27 cellular contexts compared by ENCODE assay signal in the genomic region with DNA sequence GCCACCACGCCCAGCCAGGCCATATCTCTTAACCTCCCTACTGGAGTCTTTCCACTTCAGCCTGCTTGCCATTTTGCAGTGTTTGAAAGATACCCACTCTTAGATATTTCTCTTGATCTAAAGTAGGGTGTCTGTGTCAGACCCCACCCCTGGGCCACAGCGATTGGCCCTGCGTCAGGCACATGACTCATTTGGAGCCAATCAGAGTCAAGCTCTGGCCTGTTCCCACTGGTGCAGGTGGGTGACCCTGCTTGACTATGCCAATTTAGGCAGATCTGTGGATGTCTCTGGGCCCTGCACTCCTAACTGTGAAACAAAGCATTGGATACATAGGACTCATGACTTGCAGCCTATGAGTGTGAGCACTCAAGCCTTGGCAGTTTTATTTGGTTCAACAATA. TPM values are rescaled to one million over a fixed set of nuclear protein-coding genes. Genes with fewer than 3 reads are reported as not detected.
DNase-seq lines count a peak whose midpoint lies in the region; ATAC-seq and TF ChIP-seq lines count a peak whose summit lies in the region.
"Had no signal": no experiment of that assay in that cellular context is flagged by ENCODE, and none has a peak within 500 bp of the region (broad histone marks: within the 10 kb centered on the region; RNA-seq: fewer than 3 reads in every experiment).

No MANE protein-coding gene starts in this region.

- H3K27ac Mint-ChIP-seq in WTC11: no peak overlapping the region
- no peak overlapping the region for H3K27ac Mint-ChIP-seq in memory B cell
- no peak overlapping the region for H3K27ac Mint-ChIP-seq in nephron progenitor cell
- H3K27ac Mint-ChIP-seq: mesothelial cell of epicardium; stimulated activated naive B cell treated with anti-CD40 and anti-IgM and Interleukin-4, amounts not matched to agents 10 μg/mL and 1 μg/mL and 100 μg/mL, for 72 hours had no signal

- H3K27ac ChIP-seq in uterus: no peak overlapping the region
- H3K27ac ChIP-seq: esophagus squamous epithelium, foreskin keratinocyte, left lung, PC-9 had no signal

- TF ChIP-seq CTCF in WTC11 (IDR thresholded peaks at IDR 0.05): no peak
- no peak for TF ChIP-seq CTCF in uterus (IDR thresholded peaks at IDR 0.05)
- TF ChIP-seq CTCF in nephron progenitor cell (IDR thresholded peaks at IDR 0.05): no peak

- H3K27me3 Mint-ChIP-seq in WTC11 (ENCODE audit: low read depth): peaks cover 4% of the 10 kb centered on the region; the same call in 1 of the 2 replicates
- peaks cover 19% of the 10 kb centered on the region for H3K27me3 Mint-ChIP-seq in memory B cell
- H3K27me3 Mint-ChIP-seq in nephron progenitor cell (ENCODE audit: low read depth, poor library complexity): no peaks in the 10 kb centered on the region

- H3K27me3 ChIP-seq in uterus: no peaks in the 10 kb centered on the region

- no peak overlapping the region for H3K4me3 ChIP-seq in uterus
- H3K4me3 ChIP-seq: esophagus squamous epithelium, HAP-1, left lung, PC-9 had no signal

- POLR2A ChIA-PET in WTC11 (lab: Charles Lee): no interaction called here

- H3K4me1 ChIP-seq in uterus: peaks cover 0 to 3% of the 10 kb centered on the region in 2 donors
- H3K4me1 ChIP-seq: foreskin keratinocyte, HAP-1, left lung had no signal

- no peaks in the 10 kb centered on the region for H3K36me3 Mint-ChIP-seq in WTC11
- no peaks in the 10 kb centered on the region for H3K36me3 Mint-ChIP-seq in memory B cell
- H3K36me3 Mint-ChIP-seq in nephron progenitor cell (ENCODE audit: low read depth): peaks cover 7% of the 10 kb centered on the region
- H3K36me3 Mint-ChIP-seq: mesothelial cell of epicardium; stimulated activated naive B cell treated with anti-CD40 and anti-IgM and Interleukin-4, amounts not matched to agents 10 μg/mL and 1 μg/mL and 100 μg/mL, for 72 hours had no signal

- H3K9me3 Mint-ChIP-seq in WTC11 (peaks cover 16% of the 10 kb centered on the region), memory B cell (no peaks in the 10 kb centered on the region), nephron progenitor cell (peaks cover 17% of the 10 kb centered on the region)
- H3K9me3 Mint-ChIP-seq: mesothelial cell of epicardium had no signal

- intact Hi-C loops in cardiac septum (cut with DNase I) (no loop called here), left ventricle myocardium superior (cut with micrococcal nuclease) (no loop called here), uterus (cut with DNase I; ENCODE audit: low total_unique reads) (no loop called here)

- no peaks in the 10 kb centered on the region for H3K9me3 ChIP-seq in uterus
- H3K9me3 ChIP-seq: esophagus squamous epithelium, HAP-1, left lung had no signal

- no peaks in the 10 kb centered on the region for H3K36me3 ChIP-seq in uterus
- H3K36me3 ChIP-seq: esophagus squamous epithelium, HAP-1, left lung had no signal

- no peak for TF ChIP-seq POLR2A in uterus (IDR thresholded peaks at IDR 0.05)

- ATAC-seq in left ventricle myocardium superior: no peak
- ATAC-seq in WTC11: no peak
- no peak for ATAC-seq in memory B cell (ENCODE audit: low read depth)
- no peak for ATAC-seq in HG02885 (IDR thresholded peaks at IDR 0.05; ENCODE audit: poor library complexity, unreplicated experiment)
- ATAC-seq: foreskin keratinocyte; left lung; SK-N-SH treated with all-trans-retinoic acid at 6 μM for 48 hours; stimulated activated naive B cell treated with anti-CD40 and anti-IgM and Interleukin-4, amounts not matched to agents 10 μg/mL and 1 μg/mL and 100 μg/mL, for 72 hours had no signal

- DNase-seq in cardiac septum (ENCODE audit: low spot score) (peak; percentile 69), left ventricle myocardium superior (no peak), WTC11 (ENCODE audit: low spot score) (no peak), memory B cell (ENCODE audit: low spot score in 2 of 2) (no peak), uterus (no peak), nephron progenitor cell (no peak)
- DNase-seq: activated CD4-positive, alpha-beta T cell treated with anti-CD3 and anti-CD28 coated beads for 48 hours; activated effector memory CD4-positive, alpha-beta T cell treated with anti-CD3 and anti-CD28 coated beads, Interleukin-2, amount 50 U/mL, for 16 hours; DMS153; esophagus squamous epithelium; foreskin keratinocyte; head of caudate nucleus; islet precursor cell; Kasumi-1; left lung; NCI-H1417 treated with DMSO at 0.1 percent for 48 hours; NCI-H2029 treated with DMSO at 0.1 percent for 48 hours; NCI-H526; PC-9; stimulated activated CD4-positive, alpha-beta T cell treated with anti-CD3 and anti-CD28 coated beads, Interleukin-4, amount 100 ng/mL, for 4 hours; stimulated activated naive B cell treated with anti-CD40 and anti-IgM and Interleukin-4, amounts not matched to agents 10 μg/mL and 1 μg/mL and 100 μg/mL, for 72 hours; substantia nigra; T-helper 9 cell had no signal

- CTCF ChIA-PET in WTC11 (lab: Charles Lee): no interaction called here

- H3K4me1 Mint-ChIP-seq in WTC11: no peaks in the 10 kb centered on the region
- peaks cover 5% of the 10 kb centered on the region for H3K4me1 Mint-ChIP-seq in memory B cell
- peaks cover 29% of the 10 kb centered on the region for H3K4me1 Mint-ChIP-seq in nephron progenitor cell

- no peak overlapping the region for H3K4me3 Mint-ChIP-seq in WTC11
- peak overlapping the region; percentile 34 for H3K4me3 Mint-ChIP-seq in memory B cell
- no peak overlapping the region for H3K4me3 Mint-ChIP-seq in nephron progenitor cell
- H3K4me3 Mint-ChIP-seq: mesothelial cell of epicardium had no signal

TF ChIP-seq in WTC11, 78 proteins besides CTCF, POLR2A, EP300 and RAD21:
- TF ChIP-seq, protein P1, sequence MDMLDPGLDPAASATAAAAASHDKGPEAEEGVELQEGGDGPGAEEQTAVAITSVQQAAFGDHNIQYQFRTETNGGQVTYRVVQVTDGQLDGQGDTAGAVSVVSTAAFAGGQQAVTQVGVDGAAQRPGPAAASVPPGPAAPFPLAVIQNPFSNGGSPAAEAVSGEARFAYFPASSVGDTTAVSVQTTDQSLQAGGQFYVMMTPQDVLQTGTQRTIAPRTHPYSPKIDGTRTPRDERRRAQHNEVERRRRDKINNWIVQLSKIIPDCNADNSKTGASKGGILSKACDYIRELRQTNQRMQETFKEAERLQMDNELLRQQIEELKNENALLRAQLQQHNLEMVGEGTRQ (CRISPR knock-in tag; IDR thresholded peaks at IDR 0.05): 0 out of 2 replicates have a peak, but pooled peaks have one; percentile 23
- TF ChIP-seq, protein P2, sequence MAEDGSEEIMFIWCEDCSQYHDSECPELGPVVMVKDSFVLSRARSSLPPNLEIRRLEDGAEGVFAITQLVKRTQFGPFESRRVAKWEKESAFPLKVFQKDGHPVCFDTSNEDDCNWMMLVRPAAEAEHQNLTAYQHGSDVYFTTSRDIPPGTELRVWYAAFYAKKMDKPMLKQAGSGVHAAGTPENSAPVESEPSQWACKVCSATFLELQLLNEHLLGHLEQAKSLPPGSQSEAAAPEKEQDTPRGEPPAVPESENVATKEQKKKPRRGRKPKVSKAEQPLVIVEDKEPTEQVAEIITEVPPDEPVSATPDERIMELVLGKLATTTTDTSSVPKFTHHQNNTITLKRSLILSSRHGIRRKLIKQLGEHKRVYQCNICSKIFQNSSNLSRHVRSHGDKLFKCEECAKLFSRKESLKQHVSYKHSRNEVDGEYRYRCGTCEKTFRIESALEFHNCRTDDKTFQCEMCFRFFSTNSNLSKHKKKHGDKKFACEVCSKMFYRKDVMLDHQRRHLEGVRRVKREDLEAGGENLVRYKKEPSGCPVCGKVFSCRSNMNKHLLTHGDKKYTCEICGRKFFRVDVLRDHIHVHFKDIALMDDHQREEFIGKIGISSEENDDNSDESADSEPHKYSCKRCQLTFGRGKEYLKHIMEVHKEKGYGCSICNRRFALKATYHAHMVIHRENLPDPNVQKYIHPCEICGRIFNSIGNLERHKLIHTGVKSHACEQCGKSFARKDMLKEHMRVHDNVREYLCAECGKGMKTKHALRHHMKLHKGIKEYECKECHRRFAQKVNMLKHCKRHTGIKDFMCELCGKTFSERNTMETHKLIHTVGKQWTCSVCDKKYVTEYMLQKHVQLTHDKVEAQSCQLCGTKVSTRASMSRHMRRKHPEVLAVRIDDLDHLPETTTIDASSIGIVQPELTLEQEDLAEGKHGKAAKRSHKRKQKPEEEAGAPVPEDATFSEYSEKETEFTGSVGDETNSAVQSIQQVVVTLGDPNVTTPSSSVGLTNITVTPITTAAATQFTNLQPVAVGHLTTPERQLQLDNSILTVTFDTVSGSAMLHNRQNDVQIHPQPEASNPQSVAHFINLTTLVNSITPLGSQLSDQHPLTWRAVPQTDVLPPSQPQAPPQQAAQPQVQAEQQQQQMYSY (CRISPR knock-in tag; IDR thresholded peaks at IDR 0.05): no peak

RNA-seq across cellular contexts. Expression of a gene that starts 27.6 kb away (rescaled TPM):
- total RNA-seq in cardiac septum (1.2 TPM), left ventricle myocardium superior (0.32 TPM), WTC11 (2021) (0.23 to 0.34 TPM (median 0.33 TPM) in 3 replicates), uterus (1 to 10 TPM in 1 of 4 donors, under 1 TPM in 2, not detected in 1; under 0.01 to 3.2 (median 0.76) TPM)
- total RNA-seq: PC-9 had no signal

RNA-seq across cellular contexts. Expression of a gene that starts 39.3 kb away (rescaled TPM):
- total RNA-seq in cardiac septum (2.6 TPM), left ventricle myocardium superior (1.9 TPM), WTC11 (2021) (0.18 to 0.28 TPM (median 0.21 TPM) in 3 replicates), uterus (1 to 10 TPM in 1 of 4 donors, under 1 TPM in 1, not detected in 2; 0.21 to 2.6 TPM)
- total RNA-seq: foreskin keratinocyte, PC-9 had no signal

RNA-seq across cellular contexts. Expression of a gene that starts 50.9 kb away (rescaled TPM):
- total RNA-seq in cardiac septum (12.2 TPM), left ventricle myocardium superior (12.6 TPM), WTC11 (2021) (14.1 to 15.7 TPM (median 15.3 TPM) in 3 replicates), uterus (10 to 100 TPM in 2 of 4 donors, 1 to 10 TPM in 2; 2.9 to 26.0 (median 13.1) TPM)
